8 cellular contexts compared by ENCODE assay signal in genomic region chr9:111937781-111938426, GRCh38. TPM values are rescaled to one million over a fixed set of nuclear protein-coding genes. Genes with fewer than 3 reads are reported as not detected.
DNase-seq lines count a peak whose midpoint lies in the region; ATAC-seq, FAIRE-seq and TF ChIP-seq lines count a peak whose summit lies in the region.

No MANE protein-coding gene starts in this region.

- ATAC-seq in omental fat pad (ENCODE audit: low FRiP score) = peak; percentile 80

- CTCF ChIA-PET in Calu3 (lab: Charles Lee) = interaction anchor here (0.6 to 0.7 kb wide), 3 partner anchors 96 to 132 kb away, joined by 3 read pairs; no protein-coding TSS in a partner anchor

- H3K4me3 ChIP-seq in brain microvascular endothelial cell (ENCODE audit: low read depth, low read length) (no peak overlapping the region), dorsolateral prefrontal cortex (no peak overlapping the region), SJCRH30 (no peak overlapping the region)

- H3K36me3 ChIP-seq in brain microvascular endothelial cell (replicated peaks) = peaks cover 36% of the 10 kb centered on the region
- peaks cover 54% of the 10 kb centered on the region for H3K36me3 ChIP-seq in SJCRH30

- no peaks in the 10 kb centered on the region for H3K4me1 ChIP-seq in SJCRH30

- in situ Hi-C loops in brain microvascular endothelial cell (cut with HindIII; ENCODE audit: low pct_ligation_motif_present, low sequenced_read_pairs) = no loop called here

- no peaks in the 10 kb centered on the region for H3K9me3 ChIP-seq in SJCRH30 (replicated peaks)

- FAIRE-seq in H54 (lab: Jason Lieb, UNC) = peak; percentile 92

- TF ChIP-seq POLR2A in H54 (IDR thresholded peaks at IDR 0.05; ENCODE audit: low read depth, low read length) = no peak

- intact Hi-C loops in Calu3 (cut with micrococcal nuclease; ENCODE audit: unreplicated experiment) = no loop called here
- intact Hi-C loops in dorsolateral prefrontal cortex (cut with DNase I) = no loop called here

- H3K27me3 Mint-ChIP-seq in Calu3 (ENCODE audit: unreplicated experiment) = no peaks in the 10 kb centered on the region
- H3K27me3 Mint-ChIP-seq in T-helper 2 cell treated with Interferon-gamma antibody and Interleukin-4, amounts not matched to agents 5 μg/mL and 100 μg/mL, for 36 hours (ENCODE audit: low read depth) = no peaks in the 10 kb centered on the region

- peaks cover 51% of the 10 kb centered on the region for H3K36me3 Mint-ChIP-seq in Calu3 (ENCODE audit: insufficient read depth, unreplicated experiment)
- H3K36me3 Mint-ChIP-seq in T-helper 2 cell treated with Interferon-gamma antibody and Interleukin-4, amounts not matched to agents 5 μg/mL and 100 μg/mL, for 36 hours (ENCODE audit: low read depth) = peaks cover 32% of the 10 kb centered on the region

- H3K9me3 Mint-ChIP-seq in Calu3 (ENCODE audit: low read depth, unreplicated experiment) = no peaks in the 10 kb centered on the region
- peaks cover 9% of the 10 kb centered on the region for H3K9me3 Mint-ChIP-seq in T-helper 2 cell treated with Interferon-gamma antibody and Interleukin-4, amounts not matched to agents 5 μg/mL and 100 μg/mL, for 36 hours

- H3K27me3 ChIP-seq in brain microvascular endothelial cell (replicated peaks) (no peaks in the 10 kb centered on the region), dorsolateral prefrontal cortex (peaks cover 0 to 4% (median 0%) of the 10 kb centered on the region in 45 donors), SJCRH30 (no peaks in the 10 kb centered on the region)

- no peak overlapping the region for H3K4me3 Mint-ChIP-seq in Calu3 (ENCODE audit: low read depth, unreplicated experiment)
- H3K4me3 Mint-ChIP-seq in T-helper 2 cell treated with Interferon-gamma antibody and Interleukin-4, amounts not matched to agents 5 μg/mL and 100 μg/mL, for 36 hours = peak overlapping the region; percentile 63

- peak overlapping the region; percentile 87 for H3K27ac Mint-ChIP-seq in Calu3 (ENCODE audit: unreplicated experiment)
- peak overlapping the region; percentile 77 for H3K27ac Mint-ChIP-seq in T-helper 2 cell treated with Interferon-gamma antibody and Interleukin-4, amounts not matched to agents 5 μg/mL and 100 μg/mL, for 36 hours

- peaks cover 29% of the 10 kb centered on the region for H3K4me1 Mint-ChIP-seq in Calu3 (ENCODE audit: low read depth, unreplicated experiment)
- H3K4me1 Mint-ChIP-seq in T-helper 2 cell treated with Interferon-gamma antibody and Interleukin-4, amounts not matched to agents 5 μg/mL and 100 μg/mL, for 36 hours (ENCODE audit: low read depth) = peaks cover 17% of the 10 kb centered on the region

- BruUV-seq in Calu3 (replicated peaks; lab: Mats Ljungman, UMichigan) = no TSS peak

- H3K27ac ChIP-seq in brain microvascular endothelial cell = peak overlapping the region; percentile 69
- H3K27ac ChIP-seq in dorsolateral prefrontal cortex = peak overlapping the region in 6 of 59 donors; percentile 5 to 50 (median 32)
- H3K27ac ChIP-seq in SJCRH30 = no peak overlapping the region

- no peak for DNase-seq in Calu3
- DNase-seq in H54 (ENCODE audit: insufficient read length, low spot score) = no peak
- peak; percentile 66 for DNase-seq in T-helper 2 cell treated with Interferon-gamma antibody and Interleukin-4, amounts not matched to agents 5 μg/mL and 100 μg/mL, for 36 hours (ENCODE audit: low spot score)
- peak; percentile 74 for DNase-seq in brain microvascular endothelial cell
- DNase-seq in omental fat pad (ENCODE audit: low spot score) = peak; percentile 34
- DNase-seq in dorsolateral prefrontal cortex = no peak
- no peak for DNase-seq in SJCRH30
- DNase-seq in hippocampal formation (lab: John Stamatoyannopoulos, UW) = no peak

- TF ChIP-seq CTCF in Calu3 (IDR thresholded peaks at IDR 0.05; ENCODE audit: unreplicated experiment) (no peak), brain microvascular endothelial cell (IDR thresholded peaks at IDR 0.05; ENCODE audit: low read depth, low read length, missing control alignments) (no peak), omental fat pad (IDR thresholded peaks at IDR 0.05) (no peak), dorsolateral prefrontal cortex (IDR thresholded peaks at IDR 0.05 in 54 of 56, conservative IDR thresholded peaks at IDR 0.05 in 2 of 56; ENCODE audit: low read depth in 1 of 56, partially characterized antibody in 56 of 56) (no peak)

RNA-seq across cellular contexts. Expression of gene UGCG, which starts 41.3 kb away (rescaled TPM):
- total RNA-seq in Calu3 (2022) (75.5 and 84.8 TPM in 2 replicates), omental fat pad (100 to 1,000 TPM in 1 of 4 donors, 10 to 100 TPM in 3; 25.0 to 203 (median 59.7) TPM), dorsolateral prefrontal cortex (10 to 100 TPM; 12.6 to 46.0 (median 30.8) TPM)
- 124 and 139 TPM in 2 replicates for total RNA-seq in SJCRH30 (2014; rRNA removed; shearing (Covaris generic))

Comparison
In these comparisons a context has a peak if more than half of its experiments do, and no peak if none do; other contexts are left out.
1. DNase-seq: peak in T-helper 2 cell treated with Interferon-gamma antibody and Interleukin-4, amounts not matched to agents 5 μg/mL and 100 μg/mL, for 36 hours (single experiment), brain microvascular endothelial cell (single experiment) and omental fat pad (single experiment); none in Calu3 (single experiment), H54 (single experiment), dorsolateral prefrontal cortex (0 of 10), SJCRH30 (0 of 2) and hippocampal formation (0 of 2).